Comparison of ENCODE assay signal across 8 cellular contexts in genomic region chr3:9168230-9168629, GRCh38.
DNase-seq lines count a peak whose midpoint lies in the region; ATAC-seq and TF ChIP-seq lines count a peak whose summit lies in the region.

No MANE protein-coding gene starts in this region.

- TF ChIP-seq CTCF in sigmoid colon (IDR thresholded peaks at IDR 0.05) (no peak), left lung (IDR thresholded peaks at IDR 0.05) (no peak)

- H3K27ac Mint-ChIP-seq in naive thymus-derived CD4-positive, alpha-beta T cell = peak overlapping the region in 6 of 9 donors; percentile 21 to 76 (median 46)

- H3K9me3 Mint-ChIP-seq in naive thymus-derived CD4-positive, alpha-beta T cell = no peaks in the 10 kb centered on the region

- H3K4me3 ChIP-seq in naive thymus-derived CD4-positive, alpha-beta T cell (ENCODE audit: low read length) = no peak overlapping the region
- no peak overlapping the region for H3K4me3 ChIP-seq in sigmoid colon
- no peak overlapping the region for H3K4me3 ChIP-seq in left lung

- H3K27me3 Mint-ChIP-seq in naive thymus-derived CD4-positive, alpha-beta T cell = no peaks in the 10 kb centered on the region

- no peak for TF ChIP-seq EP300 in sigmoid colon (IDR thresholded peaks at IDR 0.05)

- CTCF ChIA-PET in naive thymus-derived CD4-positive, alpha-beta T cell (lab: Charles Lee) = no interaction called here

- DNase-seq in activated CD4-positive, alpha-beta T cell treated with anti-CD3 and anti-CD28 coated beads for 48 hours = peak; percentile 77
- peak in 6 of 9 donors; percentile 18 to 60 (median 37) for DNase-seq in naive thymus-derived CD4-positive, alpha-beta T cell
- DNase-seq in NCI-H1048 (lab: John Stamatoyannopoulos, UW) = no peak
- no peak for DNase-seq in sigmoid colon
- no peak for DNase-seq in left lung
- no peak for DNase-seq in cortex of kidney (lab: John Stamatoyannopoulos, UW)

- H3K36me3 Mint-ChIP-seq in naive thymus-derived CD4-positive, alpha-beta T cell = no peaks in the 10 kb centered on the region

- H3K4me1 Mint-ChIP-seq in naive thymus-derived CD4-positive, alpha-beta T cell = peaks cover 6 to 55% (median 46%) of the 10 kb centered on the region in 7 donors

- no peak for TF ChIP-seq POLR2A in sigmoid colon (IDR thresholded peaks at IDR 0.05)

- no peaks in the 10 kb centered on the region for H3K9me3 ChIP-seq in naive thymus-derived CD4-positive, alpha-beta T cell (ENCODE audit: control insufficient read depth in 2 of 3, low read length in 3 of 3)
- no peaks in the 10 kb centered on the region for H3K9me3 ChIP-seq in sigmoid colon
- H3K9me3 ChIP-seq in left lung = no peaks in the 10 kb centered on the region

- H3K36me3 ChIP-seq in naive thymus-derived CD4-positive, alpha-beta T cell (ENCODE audit: control insufficient read depth in 2 of 3, insufficient read depth in 3 of 3, low read length in 3 of 3) = no peaks in the 10 kb centered on the region
- no peaks in the 10 kb centered on the region for H3K36me3 ChIP-seq in sigmoid colon
- no peaks in the 10 kb centered on the region for H3K36me3 ChIP-seq in left lung

- peak overlapping the region; percentile 29 for H3K27ac ChIP-seq in naive thymus-derived CD4-positive, alpha-beta T cell (ENCODE audit: low read depth, low read length)
- H3K27ac ChIP-seq in sigmoid colon (no peak overlapping the region), left lung (no peak overlapping the region)

- POLR2A ChIA-PET in naive thymus-derived CD4-positive, alpha-beta T cell (lab: Charles Lee) = no interaction called here

- H3K27me3 ChIP-seq in naive thymus-derived CD4-positive, alpha-beta T cell (ENCODE audit: control insufficient read depth in 2 of 2, insufficient read depth in 2 of 2, low read length in 2 of 2) = no peaks in the 10 kb centered on the region
- no peaks in the 10 kb centered on the region for H3K27me3 ChIP-seq in sigmoid colon
- no peaks in the 10 kb centered on the region for H3K27me3 ChIP-seq in left lung

- peak overlapping the region in 6 of 10 donors; percentile 2 to 70 (median 40) for H3K4me3 Mint-ChIP-seq in naive thymus-derived CD4-positive, alpha-beta T cell

- WGBS in sigmoid colon, 2 donors = 51 to 76% methylated on average over 6 of the region's 6 CpGs

- H3K4me1 ChIP-seq in naive thymus-derived CD4-positive, alpha-beta T cell (ENCODE audit: control insufficient read depth in 2 of 2, insufficient read depth in 2 of 2, low read length in 2 of 2) = peaks cover 29 to 33% of the 10 kb centered on the region in 2 donors
- H3K4me1 ChIP-seq in sigmoid colon (no peaks in the 10 kb centered on the region), left lung (peaks cover 0 to 5% of the 10 kb centered on the region in 2 donors)

- ATAC-seq in GM19043 (IDR thresholded peaks at IDR 0.05; ENCODE audit: low read depth, unreplicated experiment) (peak; percentile 99), HG02885 (IDR thresholded peaks at IDR 0.05; ENCODE audit: poor library complexity, unreplicated experiment) (peak; percentile 98), left lung (no peak)
- no peak for ATAC-seq in naive thymus-derived CD4-positive, alpha-beta T cell

- intact Hi-C loops in naive thymus-derived CD4-positive, alpha-beta T cell (cut with micrococcal nuclease) = loop anchor here in 1 of 2 donors (1.0 kb wide), 3 partner anchors 12 to 205 kb away; partner anchors contain the start of genes RAD18 and SRGAP3
- intact Hi-C loops in sigmoid colon (cut with DNase I) (no loop called here), left lung (cut with DNase I) (no loop called here)

Comparison
In these comparisons a context has a peak if more than half of its experiments do, and no peak if none do; other contexts are left out.
1. ATAC-seq: peak in GM19043 (single experiment) and HG02885 (single experiment); none in naive thymus-derived CD4-positive, alpha-beta T cell (single experiment) and left lung (single experiment).
2. DNase-seq: peak in activated CD4-positive, alpha-beta T cell treated with anti-CD3 and anti-CD28 coated beads for 48 hours (single experiment) and naive thymus-derived CD4-positive, alpha-beta T cell (6 of 9); none in NCI-H1048 (single experiment), sigmoid colon (single experiment), left lung (0 of 2) and cortex of kidney (single experiment).